Comparison of ENCODE assay signal across 17 cellular contexts in the genomic region with DNA sequence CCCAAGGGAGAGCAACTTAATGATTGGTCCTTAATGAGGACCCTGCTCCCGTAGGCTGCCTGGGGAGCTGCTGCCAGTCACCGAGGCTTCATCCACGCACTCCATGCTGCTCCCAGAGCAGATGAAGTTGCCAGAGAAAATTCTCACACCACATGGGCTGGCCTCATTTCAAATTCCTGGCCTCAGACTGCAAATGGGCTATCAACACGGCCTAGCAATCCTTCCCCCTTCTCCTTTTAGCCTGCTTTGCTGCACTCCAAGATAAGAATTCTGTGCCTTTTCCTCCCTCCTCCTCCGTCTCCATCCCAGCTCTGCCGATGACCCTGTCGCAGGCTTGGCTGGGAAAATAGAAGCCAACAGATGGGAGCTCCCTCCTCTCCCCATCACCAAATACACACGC.
"Had no signal": no experiment of that assay in that cellular context is flagged by ENCODE, and none has a peak within 500 bp of the region (broad histone marks: within the 10 kb centered on the region; RNA-seq: fewer than 3 reads in every experiment).

No MANE protein-coding gene starts in this region.

- DNase-seq: activated CD4-positive, alpha-beta T cell treated with anti-CD3 and anti-CD28 coated beads for 1 hour; activated CD4-positive, alpha-beta T cell treated with anti-CD3 and anti-CD28 coated beads, Interleukin-2, amount 50 U/mL, for 4 hours; activated gamma-delta T cell; central memory CD4-positive, alpha-beta T cell; cortex of kidney; effector CD8-positive, alpha-beta T cell; esophagus squamous epithelium; foreskin fibroblast; pancreas; spleen; stimulated activated CD4-positive, alpha-beta T cell treated with anti-CD3 and anti-CD28 coated beads, Interleukin-4, amount 100 ng/mL, for 4 hours; T-helper 2 cell; upper lobe of right lung had no signal

- ATAC-seq: left lobe of liver; pancreas; stimulated activated memory B cell treated with anti-CD40 and anti-IgM and Interleukin-4, amounts not matched to agents 10 μg/mL and 1 μg/mL and 100 μg/mL, for 72 hours; upper lobe of right lung had no signal

- H3K27ac ChIP-seq: neural progenitor cell, pancreas, spleen, upper lobe of right lung, VCaP had no signal
